ENCODE assay signal across 22 cellular contexts in genomic region chr2:85096616-85097015, GRCh38.
"Had no signal": no experiment of that assay in that cellular context is flagged by ENCODE, and none has a peak within 500 bp of the region (broad histone marks: within the 10 kb centered on the region; RNA-seq: fewer than 3 reads in every experiment).

No MANE protein-coding gene starts in this region.

- H3K4me3 ChIP-seq: K562, MG63 had no signal

- H3K9me3 ChIP-seq: MG63, SK-N-SH had no signal

- H3K27me3 ChIP-seq: MG63 had no signal

- FAIRE-seq: K562, RCC 7860 had no signal

- ATAC-seq: K562, T-cell had no signal

- H3K36me3 ChIP-seq: MG63 had no signal

- H3K9ac ChIP-seq: KMS-11, SK-N-SH had no signal

- DNase-seq: MG63, NCI-H1092, NCI-H1105 treated with DMSO at 0.1 percent for 48 hours, NCI-H1417 treated with DMSO at 0.1 percent for 48 hours, NCI-H146, NCI-H1694 treated with DMSO at 0.1 percent for 48 hours, NCI-H1930, NCI-H2081, NCI-H2107, NCI-H2171 treated with DMSO at 0.1 percent for 48 hours, NCI-H345, NCI-H446 treated with DMSO at 0.1 percent for 48 hours, NCI-H510A treated with DMSO at 0.1 percent for 48 hours, NCI-H526, SHP77, SK-N-SH, SW 1271, T-cell had no signal

- H3K27ac ChIP-seq: KMS-11, RWPE1 had no signal
